Comparison of ENCODE assay signal across 8 cellular contexts in genomic region chr17:67992541-67993152, GRCh38. TPM values are rescaled to one million over a fixed set of nuclear protein-coding genes. Genes with fewer than 3 reads are reported as not detected.
DNase-seq lines count a peak whose midpoint lies in the region; ATAC-seq and TF ChIP-seq lines count a peak whose summit lies in the region.

No MANE protein-coding gene starts in this region.

- peak overlapping the region; percentile 43 to 97 (median 76) for H3K27ac Mint-ChIP-seq in IgD-negative memory B cell
- peak overlapping the region; percentile 91 for H3K27ac Mint-ChIP-seq in memory B cell

- no peak for TF ChIP-seq POLR2A in breast epithelium (IDR thresholded peaks at IDR 0.05)
- TF ChIP-seq POLR2A in upper lobe of left lung (IDR thresholded peaks at IDR 0.05): no peak

- H3K27me3 Mint-ChIP-seq in IgD-negative memory B cell (peaks cover 19% of the 10 kb centered on the region), memory B cell (peaks cover 1% of the 10 kb centered on the region)

- H3K36me3 Mint-ChIP-seq in IgD-negative memory B cell (peaks cover 3% of the 10 kb centered on the region), memory B cell (no peaks in the 10 kb centered on the region)

- ATAC-seq in memory B cell (ENCODE audit: low read depth): no peak
- ATAC-seq in upper lobe of left lung (ENCODE audit: low FRiP score in 2 of 2): no peak
- no peak for ATAC-seq in HG03135 (IDR thresholded peaks at IDR 0.05; ENCODE audit: unreplicated experiment)
- no peak for ATAC-seq in HG02571 (IDR thresholded peaks at IDR 0.05; ENCODE audit: unreplicated experiment)

- H3K27me3 ChIP-seq in breast epithelium (no peaks in the 10 kb centered on the region), upper lobe of left lung (no peaks in the 10 kb centered on the region)

- intact Hi-C loops in breast epithelium (cut with DNase I; ENCODE audit: low total_unique reads): no loop called here

- no peaks in the 10 kb centered on the region for H3K9me3 ChIP-seq in breast epithelium
- H3K9me3 ChIP-seq in upper lobe of left lung: no peaks in the 10 kb centered on the region

- DNase-seq in GM12865 (ENCODE audit: low read depth) (no peak), breast epithelium (ENCODE audit: low spot score in 2 of 2) (no peak), memory B cell (ENCODE audit: low spot score in 2 of 2) (no peak), upper lobe of left lung (no peak)
- no peak for DNase-seq in activated CD8-positive, alpha-beta memory T cell treated with anti-CD3 and anti-CD28 coated beads for 24 hours

- TF ChIP-seq CTCF in GM12865 (IDR thresholded peaks at IDR 0.05; ENCODE audit: insufficient read depth, low read depth, low read length, missing control alignments) (no peak), breast epithelium (IDR thresholded peaks at IDR 0.05) (no peak), upper lobe of left lung (IDR thresholded peaks at IDR 0.05) (no peak)

- H3K4me3 Mint-ChIP-seq in IgD-negative memory B cell (peak overlapping the region; percentile 88 to 99 (median 94)), memory B cell (peak overlapping the region; percentile 97)

- H3K36me3 ChIP-seq in breast epithelium (no peaks in the 10 kb centered on the region), upper lobe of left lung (no peaks in the 10 kb centered on the region)

- H3K4me3 ChIP-seq in GM12865 (ENCODE audit: low read depth, low read length) (peak overlapping the region; percentile 66), breast epithelium (peak overlapping the region; percentile 47 to 96 (median 65)), upper lobe of left lung (peak overlapping the region; percentile 51 to 84 (median 70))

- H3K4me1 Mint-ChIP-seq in IgD-negative memory B cell (peaks cover 14 to 28% (median 23%) of the 10 kb centered on the region in 3 donors), memory B cell (peaks cover 22% of the 10 kb centered on the region)

- 7 to 12% methylated on average over 16 to 19 of the region's 19 CpGs for WGBS in upper lobe of left lung, 2 donors

- H3K9me3 Mint-ChIP-seq in IgD-negative memory B cell (no peaks in the 10 kb centered on the region), memory B cell (no peaks in the 10 kb centered on the region)

- peak overlapping the region; percentile 85 to 99 for H3K27ac ChIP-seq in breast epithelium
- peak overlapping the region; percentile 90 to 92 (median 90) for H3K27ac ChIP-seq in upper lobe of left lung

- peaks cover 4 to 5% of the 10 kb centered on the region in 2 donors for H3K4me1 ChIP-seq in breast epithelium
- peaks cover 15 to 31% (median 18%) of the 10 kb centered on the region in 4 donors for H3K4me1 ChIP-seq in upper lobe of left lung

- TF ChIP-seq EP300 in upper lobe of left lung (IDR thresholded peaks at IDR 0.05): no peak

RNA-seq across cellular contexts. Expression of gene C17orf58, which starts 3.6 kb away (rescaled TPM):
- polyA plus RNA-seq in IgD-negative memory B cell: 1.6 TPM
- total RNA-seq in breast epithelium: 10 to 100 TPM in 2 of 3 donors, 1 to 10 TPM in 1; 6.6 to 18.7 (median 12.0) TPM
- total RNA-seq in upper lobe of left lung: 10 to 100 TPM in 2 of 6 donors, 1 to 10 TPM in 4; 4.2 to 21.0 (median 8.2) TPM

RNA-seq across cellular contexts. Expression of gene KPNA2, which starts 42.9 kb away (rescaled TPM):
- 32.3 TPM for polyA plus RNA-seq in IgD-negative memory B cell
- total RNA-seq in breast epithelium: 10 to 100 TPM; 19.7 to 21.9 (median 20.5) TPM
- 10 to 100 TPM; 10.7 to 39.4 (median 26.7) TPM for total RNA-seq in upper lobe of left lung
